ENCODE assay signal across 9 cellular contexts in the genomic region with DNA sequence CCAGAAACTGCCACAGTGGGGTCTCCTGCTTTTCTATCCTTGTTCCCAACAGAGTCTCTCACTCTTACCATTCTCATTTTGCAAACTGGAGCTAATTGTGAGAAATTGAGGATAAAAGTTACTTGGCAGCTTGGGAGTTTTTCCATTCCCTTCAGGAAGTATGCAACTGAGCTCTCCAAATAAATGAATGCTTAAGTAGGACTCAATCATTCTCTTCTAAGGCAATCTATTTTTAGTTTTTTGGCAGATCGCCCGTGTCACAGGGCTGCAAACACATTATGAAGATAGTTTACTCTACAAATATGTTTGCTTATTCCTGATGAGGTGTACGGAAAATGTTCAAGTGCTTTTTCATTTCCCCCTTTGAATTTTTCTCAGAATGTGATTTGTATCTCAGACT. TPM values are rescaled to one million over a fixed set of nuclear protein-coding genes. Genes with fewer than 3 reads are reported as not detected.
DNase-seq lines count a peak whose midpoint lies in the region; ATAC-seq and TF ChIP-seq lines count a peak whose summit lies in the region.
"Had no signal": no experiment of that assay in that cellular context is flagged by ENCODE, and none has a peak within 500 bp of the region (broad histone marks: within the 10 kb centered on the region; RNA-seq: fewer than 3 reads in every experiment).

No MANE protein-coding gene starts in this region.

- peaks cover 0 to 4% (median 0%) of the 10 kb centered on the region in 5 experiments for H3K9me3 Mint-ChIP-seq in brain
- H3K9me3 Mint-ChIP-seq in stimulated activated naive CD8-positive, alpha-beta T cell treated with anti-CD3 and anti-CD28 coated beads, Interleukin-15, amount 100 ng/mL, for 72 hours, result no peaks in the 10 kb centered on the region
- H3K9me3 Mint-ChIP-seq: CD8-positive, alpha-beta memory T cell had no signal

- no peak for TF ChIP-seq CTCF in brain (conservative IDR thresholded peaks at IDR 0.05)
- TF ChIP-seq CTCF in GM13976 (IDR thresholded peaks at IDR 0.05; ENCODE audit: borderline replicate concordance, control extremely low read depth, extremely low read depth, insufficient read depth, missing control alignments), result no peak

- H3K36me3 Mint-ChIP-seq in brain, result no peaks in the 10 kb centered on the region
- H3K36me3 Mint-ChIP-seq: CD8-positive, alpha-beta memory T cell had no signal

- H3K4me1 Mint-ChIP-seq in brain, result peaks cover 22% of the 10 kb centered on the region
- no peaks in the 10 kb centered on the region for H3K4me1 Mint-ChIP-seq in stimulated activated naive CD8-positive, alpha-beta T cell treated with anti-CD3 and anti-CD28 coated beads, Interleukin-15, amount 100 ng/mL, for 72 hours
- H3K4me1 Mint-ChIP-seq: CD8-positive, alpha-beta memory T cell had no signal

- no peak for ATAC-seq in stimulated activated naive CD8-positive, alpha-beta T cell treated with anti-CD3 and anti-CD28 coated beads, Interleukin-15, amount 100 ng/mL, for 72 hours

- no peaks in the 10 kb centered on the region for H3K27me3 Mint-ChIP-seq in brain
- no peaks in the 10 kb centered on the region for H3K27me3 Mint-ChIP-seq in stimulated activated naive CD8-positive, alpha-beta T cell treated with anti-CD3 and anti-CD28 coated beads, Interleukin-15, amount 100 ng/mL, for 72 hours

- in situ Hi-C loops in GM13976 (cut with MboI; ENCODE audit: low sequenced_read_pairs, unreplicated experiment), result no loop called here

- H3K4me3 Mint-ChIP-seq in brain, result no peak overlapping the region
- no peak overlapping the region for H3K4me3 Mint-ChIP-seq in stimulated activated naive CD8-positive, alpha-beta T cell treated with anti-CD3 and anti-CD28 coated beads, Interleukin-15, amount 100 ng/mL, for 72 hours
- H3K4me3 Mint-ChIP-seq: CD8-positive, alpha-beta memory T cell had no signal

- DNase-seq in AG08396 (ENCODE audit: low spot score), result peak; percentile 12
- peak; percentile 87 for DNase-seq in NCI-H1105 treated with DMSO at 0.1 percent for 48 hours (lab: John Stamatoyannopoulos, UW)
- DNase-seq in left kidney (ENCODE audit: low read depth, low spot score), result peak; percentile 14
- DNase-seq in NAMALWA (ENCODE audit: low spot score), result no peak
- no peak for DNase-seq in GM13976 (ENCODE audit: low spot score)
- DNase-seq in NCI-H1694 (lab: John Stamatoyannopoulos, UW), result no peak
- no peak for DNase-seq in stimulated activated naive CD8-positive, alpha-beta T cell treated with anti-CD3 and anti-CD28 coated beads, Interleukin-15, amount 100 ng/mL, for 72 hours
- DNase-seq: CD8-positive, alpha-beta memory T cell had no signal

- H3K27ac Mint-ChIP-seq in brain, result peak overlapping the region in 3 of 5 experiments; percentile 71 to 95 (median 82)
- H3K27ac Mint-ChIP-seq in stimulated activated naive CD8-positive, alpha-beta T cell treated with anti-CD3 and anti-CD28 coated beads, Interleukin-15, amount 100 ng/mL, for 72 hours, result no peak overlapping the region
- H3K27ac Mint-ChIP-seq: CD8-positive, alpha-beta memory T cell had no signal

RNA-seq across cellular contexts. Expression of a gene that starts 5.3 kb away (rescaled TPM):
- not detected for polyA plus RNA-seq in brain (ENCODE audit: insufficient read depth, low read depth, low replicate concordance)
- polyA plus RNA-seq: CD8-positive, alpha-beta memory T cell had no signal

RNA-seq across cellular contexts. Expression of a gene that starts 25.2 kb away (rescaled TPM):
- polyA plus RNA-seq in brain (ENCODE audit: insufficient read depth, low read depth, low replicate concordance), result 3.4 TPM

RNA-seq across cellular contexts. Expression of a gene that starts 40.2 kb away (rescaled TPM):
- 2.0 TPM for polyA plus RNA-seq in brain (ENCODE audit: insufficient read depth, low read depth, low replicate concordance)

Comparison
In these comparisons a context has a peak if more than half of its experiments do, and no peak if none do; other contexts are left out.
1. DNase-seq: peak in AG08396 (single experiment), NCI-H1105 treated with DMSO at 0.1 percent for 48 hours (single experiment) and left kidney (single experiment); none in NAMALWA (single experiment), GM13976 (single experiment), NCI-H1694 (single experiment) and stimulated activated naive CD8-positive, alpha-beta T cell treated with anti-CD3 and anti-CD28 coated beads, Interleukin-15, amount 100 ng/mL, for 72 hours (0 of 2).
2. H3K27ac Mint-ChIP-seq: peak in brain (3 of 5); none in stimulated activated naive CD8-positive, alpha-beta T cell treated with anti-CD3 and anti-CD28 coated beads, Interleukin-15, amount 100 ng/mL, for 72 hours (0 of 2).